Comparison of ENCODE assay signal across 8 cellular contexts in the genomic region with DNA sequence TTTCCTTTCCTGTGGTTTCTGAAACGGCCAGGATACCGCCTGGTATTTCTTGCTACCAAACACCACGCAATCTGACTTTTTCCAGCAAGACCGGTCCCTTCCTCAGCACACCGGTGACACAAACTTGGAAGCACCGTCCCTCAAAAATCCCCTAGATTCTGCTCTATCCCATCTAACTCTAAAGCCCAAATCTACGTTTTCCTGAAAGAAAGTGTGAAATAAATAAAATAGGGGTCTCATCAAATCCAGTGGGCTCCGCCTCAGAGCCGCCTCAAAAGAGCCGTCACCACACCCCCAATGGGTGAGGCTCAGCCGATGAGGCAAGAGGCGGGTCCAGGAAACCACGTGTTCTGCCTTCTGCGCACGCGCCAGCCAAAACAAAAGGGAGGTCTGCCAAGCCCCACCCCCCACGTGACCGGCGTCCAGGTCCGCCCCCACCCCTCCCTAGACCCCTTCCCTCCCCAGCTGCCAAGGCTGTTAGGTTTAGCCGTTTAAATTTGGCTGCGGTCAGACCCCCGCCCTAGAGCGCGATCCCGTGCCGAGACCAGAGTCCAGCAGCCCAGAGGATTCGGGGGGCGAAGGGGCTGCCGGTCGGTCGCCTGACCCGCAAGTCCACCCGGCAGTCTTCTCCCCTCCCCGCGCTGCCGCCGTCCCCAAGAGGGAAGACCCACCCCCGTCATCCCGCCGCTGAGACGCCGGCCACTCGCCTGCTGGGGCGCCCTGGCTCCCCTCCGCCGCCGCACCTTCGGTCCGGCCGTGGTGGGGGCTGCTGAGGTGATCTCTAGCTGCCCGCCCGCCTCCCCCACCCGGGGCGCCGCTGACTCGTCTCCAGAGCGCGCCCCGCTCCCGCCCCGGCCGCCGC. TPM values are rescaled to one million over a fixed set of nuclear protein-coding genes. Genes with fewer than 3 reads are reported as not detected.
DNase-seq lines count a peak whose midpoint lies in the region; ATAC-seq, FAIRE-seq and TF ChIP-seq lines count a peak whose summit lies in the region.

No MANE protein-coding gene starts in this region.

- no peaks in the 10 kb centered on the region; the same call in 1 of the 2 replicates for H3K4me1 ChIP-seq in BE2C

- no peaks in the 10 kb centered on the region for H3K27me3 ChIP-seq in BE2C

- no peak for TF ChIP-seq CTCF in BE2C (IDR thresholded peaks at IDR 0.05; ENCODE audit: low read depth, low read length)

- DNase-seq in BE2C (peak; percentile 97), GM19240 (ENCODE audit: insufficient read length, low spot score) (peak; percentile 78), NCI-H524 (lab: John Stamatoyannopoulos, UW) (peak; percentile 92 to 93), kidney tubule cell (ENCODE audit: low spot score) (peak; percentile 97)
- DNase-seq in activated CD4-positive, alpha-beta T cell treated with anti-CD3 and anti-CD28 coated beads for 48 hours: peak; percentile 98
- DNase-seq in stimulated activated CD4-positive, alpha-beta T cell treated with anti-CD3 and anti-CD28 coated beads, Interleukin-1b, Interleukin-23, amount 100 ng/mL, for 1 hour (ENCODE audit: low read depth in 2 of 2): peak; percentile 91 to 97

- peak overlapping the region; percentile 71 for H3K4me3 ChIP-seq in BE2C (ENCODE audit: low read depth, low read length)

- no peaks in the 10 kb centered on the region for H3K36me3 ChIP-seq in BE2C

- ATAC-seq in HG03457 (IDR thresholded peaks at IDR 0.05; ENCODE audit: unreplicated experiment): peak; percentile 69

- FAIRE-seq in colon (lab: Jason Lieb, UNC): peak; percentile 66

- no peaks in the 10 kb centered on the region for H3K9me3 ChIP-seq in BE2C

RNA-seq across cellular contexts. Expression of a gene that starts 0.5 kb away (rescaled TPM):
- polyA plus RNA-seq in BE2C (2012; ENCODE audit: insufficient read depth, insufficient read length, low read depth): 4.7 TPM

RNA-seq across cellular contexts. Expression of a gene that starts 54.6 kb away (rescaled TPM):
- not detected for polyA plus RNA-seq in BE2C (2012; ENCODE audit: insufficient read depth, insufficient read length, low read depth)

Comparison
In these comparisons a context has a peak if more than half of its experiments do, and no peak if none do; other contexts are left out.
1. Peak in every context shown above with its lines: DNase-seq, ATAC-seq and H3K4me3 ChIP-seq.